Comparison of ENCODE assay signal across 1 cellular context in the genomic region with DNA sequence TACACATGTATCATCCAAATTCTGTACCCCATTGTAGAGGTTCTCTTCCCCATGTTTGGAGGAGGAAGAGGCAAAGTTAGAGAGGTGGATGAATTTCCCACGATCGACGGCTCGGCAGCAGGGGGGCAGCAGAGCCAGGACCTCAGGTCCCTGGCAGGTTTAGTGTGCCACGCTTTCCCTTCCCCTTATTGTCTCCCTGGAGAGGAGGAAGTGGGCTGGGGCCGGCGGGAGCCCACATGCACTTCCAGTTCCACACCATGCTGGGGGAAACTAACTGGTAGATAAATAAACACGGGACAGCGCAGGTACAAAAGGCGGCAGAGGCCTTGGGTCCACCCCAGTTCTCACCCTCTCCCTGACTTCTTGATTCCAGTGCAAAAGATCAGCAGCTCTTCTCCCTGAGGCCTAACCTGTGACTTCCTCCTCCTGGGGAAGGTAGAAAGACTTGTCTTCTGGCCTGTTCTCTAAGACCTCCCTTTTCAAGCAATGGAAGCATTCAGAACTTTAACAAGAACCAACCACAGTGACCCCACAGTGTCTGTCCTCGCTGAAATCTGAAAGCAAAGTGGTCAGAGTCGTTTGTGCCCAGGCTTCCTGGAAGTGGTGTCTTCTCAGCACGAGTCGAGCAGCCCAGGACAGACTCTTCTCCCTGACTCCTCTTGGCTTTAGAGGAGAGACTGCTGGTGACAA.
TF ChIP-seq lines count a peak whose summit lies in the region.

No MANE protein-coding gene starts in this region.

TF ChIP-seq in K562, 482 proteins besides CTCF, POLR2A, EP300 and RAD21 (continued from another document):
- TF ChIP-seq, protein P1, sequence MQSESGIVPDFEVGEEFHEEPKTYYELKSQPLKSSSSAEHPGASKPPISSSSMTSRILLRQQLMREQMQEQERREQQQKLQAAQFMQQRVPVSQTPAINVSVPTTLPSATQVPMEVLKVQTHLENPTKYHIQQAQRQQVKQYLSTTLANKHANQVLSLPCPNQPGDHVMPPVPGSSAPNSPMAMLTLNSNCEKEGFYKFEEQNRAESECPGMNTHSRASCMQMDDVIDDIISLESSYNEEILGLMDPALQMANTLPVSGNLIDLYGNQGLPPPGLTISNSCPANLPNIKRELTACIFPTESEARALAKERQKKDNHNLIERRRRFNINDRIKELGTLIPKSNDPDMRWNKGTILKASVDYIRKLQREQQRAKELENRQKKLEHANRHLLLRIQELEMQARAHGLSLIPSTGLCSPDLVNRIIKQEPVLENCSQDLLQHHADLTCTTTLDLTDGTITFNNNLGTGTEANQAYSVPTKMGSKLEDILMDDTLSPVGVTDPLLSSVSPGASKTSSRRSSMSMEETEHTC (IDR thresholded peaks at IDR 0.05), result no peak
- TF ChIP-seq ZNF589 (CRISPR knock-in tag; IDR thresholded peaks at IDR 0.05; ENCODE audit: low read depth), result 0 out of 2 replicates have a peak, but pooled peaks have one; percentile 35
- TF ChIP-seq ZFP36 (IDR thresholded peaks at IDR 0.05; ENCODE audit: low read depth, low read length, partially characterized antibody), result peak; percentile 70
- peak; percentile 36; the same call in 1 of the 2 replicates for TF ChIP-seq BACH1 (tag; IDR thresholded peaks at IDR 0.05)
- TF ChIP-seq, protein P2, sequence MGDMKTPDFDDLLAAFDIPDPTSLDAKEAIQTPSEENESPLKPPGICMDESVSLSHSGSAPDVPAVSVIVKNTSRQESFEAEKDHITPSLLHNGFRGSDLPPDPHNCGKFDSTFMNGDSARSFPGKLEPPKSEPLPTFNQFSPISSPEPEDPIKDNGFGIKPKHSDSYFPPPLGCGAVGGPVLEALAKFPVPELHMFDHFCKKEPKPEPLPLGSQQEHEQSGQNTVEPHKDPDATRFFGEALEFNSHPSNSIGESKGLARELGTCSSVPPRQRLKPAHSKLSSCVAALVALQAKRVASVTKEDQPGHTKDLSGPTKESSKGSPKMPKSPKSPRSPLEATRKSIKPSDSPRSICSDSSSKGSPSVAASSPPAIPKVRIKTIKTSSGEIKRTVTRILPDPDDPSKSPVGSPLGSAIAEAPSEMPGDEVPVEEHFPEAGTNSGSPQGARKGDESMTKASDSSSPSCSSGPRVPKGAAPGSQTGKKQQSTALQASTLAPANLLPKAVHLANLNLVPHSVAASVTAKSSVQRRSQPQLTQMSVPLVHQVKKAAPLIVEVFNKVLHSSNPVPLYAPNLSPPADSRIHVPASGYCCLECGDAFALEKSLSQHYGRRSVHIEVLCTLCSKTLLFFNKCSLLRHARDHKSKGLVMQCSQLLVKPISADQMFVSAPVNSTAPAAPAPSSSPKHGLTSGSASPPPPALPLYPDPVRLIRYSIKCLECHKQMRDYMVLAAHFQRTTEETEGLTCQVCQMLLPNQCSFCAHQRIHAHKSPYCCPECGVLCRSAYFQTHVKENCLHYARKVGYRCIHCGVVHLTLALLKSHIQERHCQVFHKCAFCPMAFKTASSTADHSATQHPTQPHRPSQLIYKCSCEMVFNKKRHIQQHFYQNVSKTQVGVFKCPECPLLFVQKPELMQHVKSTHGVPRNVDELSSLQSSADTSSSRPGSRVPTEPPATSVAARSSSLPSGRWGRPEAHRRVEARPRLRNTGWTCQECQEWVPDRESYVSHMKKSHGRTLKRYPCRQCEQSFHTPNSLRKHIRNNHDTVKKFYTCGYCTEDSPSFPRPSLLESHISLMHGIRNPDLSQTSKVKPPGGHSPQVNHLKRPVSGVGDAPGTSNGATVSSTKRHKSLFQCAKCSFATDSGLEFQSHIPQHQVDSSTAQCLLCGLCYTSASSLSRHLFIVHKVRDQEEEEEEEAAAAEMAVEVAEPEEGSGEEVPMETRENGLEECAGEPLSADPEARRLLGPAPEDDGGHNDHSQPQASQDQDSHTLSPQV (IDR thresholded peaks at IDR 0.05), result 0 out of 2 replicates have a peak, but pooled peaks have one; percentile 48
- TF ChIP-seq, protein P3, sequence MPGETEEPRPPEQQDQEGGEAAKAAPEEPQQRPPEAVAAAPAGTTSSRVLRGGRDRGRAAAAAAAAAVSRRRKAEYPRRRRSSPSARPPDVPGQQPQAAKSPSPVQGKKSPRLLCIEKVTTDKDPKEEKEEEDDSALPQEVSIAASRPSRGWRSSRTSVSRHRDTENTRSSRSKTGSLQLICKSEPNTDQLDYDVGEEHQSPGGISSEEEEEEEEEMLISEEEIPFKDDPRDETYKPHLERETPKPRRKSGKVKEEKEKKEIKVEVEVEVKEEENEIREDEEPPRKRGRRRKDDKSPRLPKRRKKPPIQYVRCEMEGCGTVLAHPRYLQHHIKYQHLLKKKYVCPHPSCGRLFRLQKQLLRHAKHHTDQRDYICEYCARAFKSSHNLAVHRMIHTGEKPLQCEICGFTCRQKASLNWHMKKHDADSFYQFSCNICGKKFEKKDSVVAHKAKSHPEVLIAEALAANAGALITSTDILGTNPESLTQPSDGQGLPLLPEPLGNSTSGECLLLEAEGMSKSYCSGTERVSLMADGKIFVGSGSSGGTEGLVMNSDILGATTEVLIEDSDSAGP (CRISPR knock-in tag; IDR thresholded peaks at IDR 0.05), result no peak
- TF ChIP-seq CREBBP (IDR thresholded peaks at IDR 0.05; ENCODE audit: low read depth, low read length), result no peak
- TF ChIP-seq, protein P4, sequence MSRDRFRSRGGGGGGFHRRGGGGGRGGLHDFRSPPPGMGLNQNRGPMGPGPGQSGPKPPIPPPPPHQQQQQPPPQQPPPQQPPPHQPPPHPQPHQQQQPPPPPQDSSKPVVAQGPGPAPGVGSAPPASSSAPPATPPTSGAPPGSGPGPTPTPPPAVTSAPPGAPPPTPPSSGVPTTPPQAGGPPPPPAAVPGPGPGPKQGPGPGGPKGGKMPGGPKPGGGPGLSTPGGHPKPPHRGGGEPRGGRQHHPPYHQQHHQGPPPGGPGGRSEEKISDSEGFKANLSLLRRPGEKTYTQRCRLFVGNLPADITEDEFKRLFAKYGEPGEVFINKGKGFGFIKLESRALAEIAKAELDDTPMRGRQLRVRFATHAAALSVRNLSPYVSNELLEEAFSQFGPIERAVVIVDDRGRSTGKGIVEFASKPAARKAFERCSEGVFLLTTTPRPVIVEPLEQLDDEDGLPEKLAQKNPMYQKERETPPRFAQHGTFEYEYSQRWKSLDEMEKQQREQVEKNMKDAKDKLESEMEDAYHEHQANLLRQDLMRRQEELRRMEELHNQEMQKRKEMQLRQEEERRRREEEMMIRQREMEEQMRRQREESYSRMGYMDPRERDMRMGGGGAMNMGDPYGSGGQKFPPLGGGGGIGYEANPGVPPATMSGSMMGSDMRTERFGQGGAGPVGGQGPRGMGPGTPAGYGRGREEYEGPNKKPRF (IDR thresholded peaks at IDR 0.05; ENCODE audit: low read depth, low read length), result no peak
